ENCODE assay signal across 32 cellular contexts in genomic region chr4:161841759-161842158, GRCh38.
DNase-seq lines count a peak whose midpoint lies in the region; ATAC-seq and TF ChIP-seq lines count a peak whose summit lies in the region.
"Had no signal": no experiment of that assay in that cellular context is flagged by ENCODE, and none has a peak within 500 bp of the region (broad histone marks: within the 10 kb centered on the region; RNA-seq: fewer than 3 reads in every experiment).

No MANE protein-coding gene starts in this region.

- no peak overlapping the region for H3K9ac ChIP-seq in PC-3 (ENCODE audit: low read length)
- no peak overlapping the region for H3K9ac ChIP-seq in endodermal cell (ENCODE audit: extremely low read depth, low read length, poor library complexity, severe bottlenecking)

- H3K27ac ChIP-seq in PC-3 (ENCODE audit: low read length) (no peak overlapping the region), endodermal cell (ENCODE audit: low read depth, low read length) (no peak overlapping the region)
- H3K27ac ChIP-seq: coronary artery, epithelial cell of prostate, lower lobe of right lung, psoas muscle, sigmoid colon, tibial nerve had no signal

- no peaks in the 10 kb centered on the region for H3K9me3 Mint-ChIP-seq in endodermal cell
- H3K9me3 Mint-ChIP-seq: activated CD4-positive, alpha-beta T cell treated with anti-CD3 and anti-CD28 coated beads, Interleukin-2, amount 10 ng/mL, durations not matched to agents 7 days and 5 days; activated naive CD8-positive, alpha-beta T cell treated with anti-CD3 and anti-CD28 coated beads, Interleukin-2, amount 10 ng/mL, durations not matched to agents 7 days and 5 days had no signal

- no peaks in the 10 kb centered on the region for H4K20me1 ChIP-seq in PC-3 (ENCODE audit: low read length)

- H3K27me3 ChIP-seq in PC-3 (ENCODE audit: low read length) (no peaks in the 10 kb centered on the region), endodermal cell (ENCODE audit: control insufficient read depth, insufficient read depth, low read length, poor library complexity, severe bottlenecking) (no peaks in the 10 kb centered on the region)
- H3K27me3 ChIP-seq: sigmoid colon, tibial nerve had no signal

- POLR2A ChIA-PET in PC-3 (lab: Charles Lee; ENCODE audit: unreplicated experiment): no interaction called here

- no peaks in the 10 kb centered on the region for H3K27me3 Mint-ChIP-seq in endodermal cell (ENCODE audit: insufficient read depth)
- H3K27me3 Mint-ChIP-seq: activated CD4-positive, alpha-beta T cell treated with anti-CD3 and anti-CD28 coated beads, Interleukin-2, amount 10 ng/mL, durations not matched to agents 7 days and 5 days; activated naive CD8-positive, alpha-beta T cell treated with anti-CD3 and anti-CD28 coated beads, Interleukin-2, amount 10 ng/mL, durations not matched to agents 7 days and 5 days; activated T-cell treated with anti-CD3 and anti-CD28 coated beads, Interleukin-2, amount 50 U/mL, for 24 hours; CD4-positive, alpha-beta T cell; IgD-negative memory B cell; naive thymus-derived CD8-positive, alpha-beta T cell had no signal

- H3K9me2 ChIP-seq in PC-3 (replicated peaks; ENCODE audit: low read length): no peaks in the 10 kb centered on the region

- H3F3A ChIP-seq in PC-3 (ENCODE audit: low read length, unreplicated experiment): no peaks in the 10 kb centered on the region

- DNase-seq in NCI-H82 (lab: John Stamatoyannopoulos, UW) (peak; percentile 19), NCI-H82 treated with DMSO at 0.1 percent for 48 hours (lab: John Stamatoyannopoulos, UW; ENCODE audit: unreplicated experiment) (no peak), NCI-H2171 (lab: John Stamatoyannopoulos, UW) (peak; percentile 18), PC-3 (peak; percentile 3), endodermal cell (no peak)
- no peak for DNase-seq in stimulated activated naive CD4-positive, alpha-beta T cell (lab: John Stamatoyannopoulos, UW)
- DNase-seq: activated CD4-positive, alpha-beta T cell treated with anti-CD3 and anti-CD28 coated beads, Interleukin-2, amount 10 ng/mL, durations not matched to agents 7 days and 5 days; activated effector memory CD4-positive, alpha-beta T cell treated with anti-CD3 and anti-CD28 coated beads, Interleukin-2, amount 50 U/mL, for 16 hours; activated naive CD8-positive, alpha-beta T cell treated with anti-CD3 and anti-CD28 coated beads, Interleukin-2, amount 10 ng/mL, durations not matched to agents 7 days and 5 days; activated T-cell treated with anti-CD3 and anti-CD28 coated beads, Interleukin-2, amount 50 U/mL, for 24 hours; AML-193; aorta; CD4-positive, alpha-beta T cell; effector CD8-positive, alpha-beta T cell; GDM1; hypothalamus; lower lobe of right lung; naive thymus-derived CD8-positive, alpha-beta T cell; NCI-H187; psoas muscle; SIG-M5; sigmoid colon; stimulated activated CD4-positive, alpha-beta T cell treated with anti-CD3 and anti-CD28 coated beads, Interleukin-12 subunit alpha, Interleukin-12 subunit beta, amount 100 ng/mL, for 4 hours; stimulated activated CD4-positive, alpha-beta T cell treated with anti-CD3 and anti-CD28 coated beads, Interleukin-4, amount 100 ng/mL, for 1 hour; T1000 had no signal

- H3K9me3 ChIP-seq in PC-3 (ENCODE audit: low read length): no peaks in the 10 kb centered on the region
- no peaks in the 10 kb centered on the region for H3K9me3 ChIP-seq in endodermal cell (ENCODE audit: control insufficient read depth, low read length)
- H3K9me3 ChIP-seq: lower lobe of right lung, psoas muscle, sigmoid colon had no signal

- no peaks in the 10 kb centered on the region for H3K4me1 Mint-ChIP-seq in endodermal cell
- H3K4me1 Mint-ChIP-seq: activated CD4-positive, alpha-beta T cell treated with anti-CD3 and anti-CD28 coated beads, Interleukin-2, amount 10 ng/mL, durations not matched to agents 7 days and 5 days; activated naive CD8-positive, alpha-beta T cell treated with anti-CD3 and anti-CD28 coated beads, Interleukin-2, amount 10 ng/mL, durations not matched to agents 7 days and 5 days; IgD-negative memory B cell; naive thymus-derived CD8-positive, alpha-beta T cell had no signal

- peak; percentile 51; the same call in 1 of the 2 replicates for ATAC-seq in PC-3
- no peak for ATAC-seq in GM19395 (IDR thresholded peaks at IDR 0.05; ENCODE audit: unreplicated experiment)
- ATAC-seq in HG03139 (IDR thresholded peaks at IDR 0.05; ENCODE audit: unreplicated experiment): no peak
- ATAC-seq: lower lobe of right lung; naive thymus-derived CD8-positive, alpha-beta T cell; psoas muscle; WTC11 had no signal

- no peaks in the 10 kb centered on the region for H3K36me3 Mint-ChIP-seq in endodermal cell (ENCODE audit: low read depth)
- H3K36me3 Mint-ChIP-seq: activated naive CD8-positive, alpha-beta T cell treated with anti-CD3 and anti-CD28 coated beads, Interleukin-2, amount 10 ng/mL, durations not matched to agents 7 days and 5 days; IgD-negative memory B cell; naive thymus-derived CD8-positive, alpha-beta T cell; WTC11 had no signal

- no peak overlapping the region for H3K4me3 Mint-ChIP-seq in endodermal cell
- H3K4me3 Mint-ChIP-seq: activated CD4-positive, alpha-beta T cell treated with anti-CD3 and anti-CD28 coated beads, Interleukin-2, amount 10 ng/mL, durations not matched to agents 7 days and 5 days; activated naive CD8-positive, alpha-beta T cell treated with anti-CD3 and anti-CD28 coated beads, Interleukin-2, amount 10 ng/mL, durations not matched to agents 7 days and 5 days; activated T-cell treated with anti-CD3 and anti-CD28 coated beads, Interleukin-2, amount 50 U/mL, for 24 hours; CD4-positive, alpha-beta T cell; IgD-negative memory B cell; naive thymus-derived CD8-positive, alpha-beta T cell; WTC11 had no signal

- H3K79me2 ChIP-seq in PC-3 (ENCODE audit: low read length): no peaks in the 10 kb centered on the region

- H3K4me1 ChIP-seq in PC-3 (ENCODE audit: insufficient read depth, low read length) (peaks cover 9% of the 10 kb centered on the region; the same call in 1 of the 2 replicates), endodermal cell (ENCODE audit: control insufficient read depth, insufficient read depth, low read length) (no peaks in the 10 kb centered on the region)
- H3K4me1 ChIP-seq: lower lobe of right lung, psoas muscle, sigmoid colon, tibial nerve had no signal

- CTCF ChIA-PET in PC-3 (lab: Charles Lee): interaction anchor here (0.6 to 1.1 kb wide), 3 partner anchors 289 to 620 kb away, joined by 3 to 7 read pairs (median 3); no protein-coding TSS in a partner anchor

- no peak overlapping the region for H3K4me2 ChIP-seq in PC-3 (ENCODE audit: low read length)

- 92% methylated on average over 4 of the region's 4 CpGs; no CpG with 5 or more reads in 1 of the 2 experiments for WGBS in endodermal cell (ENCODE audit: insufficient coverage in 1 of 2, insufficient read length in 1 of 2), 2 experiments

- intact Hi-C loops in PC-3 (cut with micrococcal nuclease): no loop called here

- no peak overlapping the region for H3K4me3 ChIP-seq in PC-3 (ENCODE audit: low read length)
- no peak overlapping the region for H3K4me3 ChIP-seq in endodermal cell (ENCODE audit: low read length)
- H3K4me3 ChIP-seq: coronary artery, lower lobe of right lung, psoas muscle, sigmoid colon, tibial nerve had no signal

- BruUV-seq in PC-3 (replicated peaks; lab: Mats Ljungman, UMichigan): no TSS peak

- H3K36me3 ChIP-seq in PC-3 (ENCODE audit: low read depth, low read length) (no peaks in the 10 kb centered on the region), endodermal cell (ENCODE audit: control insufficient read depth, insufficient read depth, low read length) (no peaks in the 10 kb centered on the region)
- H3K36me3 ChIP-seq: lower lobe of right lung, sigmoid colon, tibial nerve had no signal

- no peak overlapping the region for H2AFZ ChIP-seq in PC-3 (ENCODE audit: low read length)

- H3K27ac Mint-ChIP-seq in endodermal cell: peak overlapping the region; percentile 31
- H3K27ac Mint-ChIP-seq: activated CD4-positive, alpha-beta T cell treated with anti-CD3 and anti-CD28 coated beads, Interleukin-2, amount 10 ng/mL, durations not matched to agents 7 days and 5 days; activated naive CD8-positive, alpha-beta T cell treated with anti-CD3 and anti-CD28 coated beads, Interleukin-2, amount 10 ng/mL, durations not matched to agents 7 days and 5 days; activated T-cell treated with anti-CD3 and anti-CD28 coated beads, Interleukin-2, amount 50 U/mL, for 24 hours; CD4-positive, alpha-beta T cell; IgD-negative memory B cell; naive thymus-derived CD8-positive, alpha-beta T cell; WTC11 had no signal

- TF ChIP-seq CTCF in PC-3 (conservative IDR thresholded peaks at IDR 0.05; ENCODE audit: low read depth, low read length) (no peak), endodermal cell (conservative IDR thresholded peaks at IDR 0.05) (no peak)

Comparison
In these comparisons a context has a peak if more than half of its experiments do, and no peak if none do; other contexts are left out.
1. DNase-seq: peak in NCI-H82 (single experiment), NCI-H2171 (single experiment) and PC-3 (single experiment); none in NCI-H82 treated with DMSO at 0.1 percent for 48 hours (single experiment), endodermal cell (single experiment) and stimulated activated naive CD4-positive, alpha-beta T cell (0 of 6).